In genomic region chr2:133884739-133885381, GRCh38 we compare ENCODE assay signal across 9 cellular contexts.
A peak's percentile ranks its signal among the peaks of the same experiment; 100 is the strongest.
DNase-seq lines count a peak whose midpoint lies in the region; ATAC-seq and TF ChIP-seq lines count a peak whose summit lies in the region.
"Had no signal": no experiment of that assay in that cellular context is flagged by ENCODE, and none has a peak within 500 bp of the region (broad histone marks: within the 10 kb centered on the region; RNA-seq: fewer than 3 reads in every experiment).

No MANE protein-coding gene starts in this region.

- no peak for TF ChIP-seq POLR2A in NB4 (IDR thresholded peaks at IDR 0.05; ENCODE audit: extremely low read depth, insufficient read length)

- no peak overlapping the region for H3K27ac ChIP-seq in right cardiac atrium (ENCODE audit: low read length)
- H3K27ac ChIP-seq in endodermal cell (ENCODE audit: low read depth, low read length): no peak overlapping the region
- H3K27ac ChIP-seq in mesenchymal stem cell (ENCODE audit: low read length, poor library complexity, severe bottlenecking): no peak overlapping the region

- no peaks in the 10 kb centered on the region for H3K9me3 ChIP-seq in right cardiac atrium (ENCODE audit: control insufficient read depth, low read length)
- H3K9me3 ChIP-seq in endodermal cell (ENCODE audit: control insufficient read depth, low read length): no peaks in the 10 kb centered on the region
- H3K9me3 ChIP-seq in mesenchymal stem cell (ENCODE audit: control insufficient read depth, low read length): no peaks in the 10 kb centered on the region

- H3K36me3 Mint-ChIP-seq in endodermal cell (ENCODE audit: low read depth) (no peaks in the 10 kb centered on the region), natural killer cell (no peaks in the 10 kb centered on the region)

- H2BK15ac ChIP-seq in mesenchymal stem cell (ENCODE audit: low read depth, poor library complexity, severe bottlenecking): no peak overlapping the region

- no peak overlapping the region for H3K18ac ChIP-seq in mesenchymal stem cell (ENCODE audit: low read depth in 1 of 2, low read length in 2 of 2)

- H3K27me3 ChIP-seq in right cardiac atrium (ENCODE audit: control insufficient read depth, insufficient read depth) (no peaks in the 10 kb centered on the region), endodermal cell (ENCODE audit: control insufficient read depth, insufficient read depth, low read length, poor library complexity, severe bottlenecking) (no peaks in the 10 kb centered on the region), mesenchymal stem cell (ENCODE audit: control insufficient read depth in 1 of 2, insufficient read depth in 1 of 2, low read length in 2 of 2) (peaks cover 31 to 32% of the 10 kb centered on the region in 2 experiments)

- H3K14ac ChIP-seq in mesenchymal stem cell (ENCODE audit: low read length in 2 of 2): no peak overlapping the region

- peaks cover 5% of the 10 kb centered on the region for H3K27me3 Mint-ChIP-seq in endodermal cell (ENCODE audit: insufficient read depth)
- H3K27me3 Mint-ChIP-seq in natural killer cell (ENCODE audit: low read depth in 2 of 2): peaks cover 18 to 40% of the 10 kb centered on the region in 2 donors

- H3K27ac Mint-ChIP-seq in endodermal cell (no peak overlapping the region), natural killer cell (no peak overlapping the region)
- H3K27ac Mint-ChIP-seq: activated CD4-positive, alpha-beta T cell treated with anti-CD3 and anti-CD28 coated beads, Interleukin-2, amount 10 ng/mL, durations not matched to agents 7 days and 5 days had no signal

- no peak overlapping the region for H3K9ac ChIP-seq in endodermal cell (ENCODE audit: extremely low read depth, low read length, poor library complexity, severe bottlenecking)
- no peak overlapping the region for H3K9ac ChIP-seq in mesenchymal stem cell (ENCODE audit: low read length)

- TF ChIP-seq CTCF in NB4 (IDR thresholded peaks at IDR 0.05; ENCODE audit: low read depth, low read length) (peak; percentile 1), endodermal cell (conservative IDR thresholded peaks at IDR 0.05) (peak; percentile 44), natural killer cell (IDR thresholded peaks at IDR 0.05) (no peak)

- no peaks in the 10 kb centered on the region for H3K79me1 ChIP-seq in mesenchymal stem cell (replicated peaks; ENCODE audit: low read length, poor library complexity, severe bottlenecking)

- H3K36me3 ChIP-seq in endodermal cell (ENCODE audit: control insufficient read depth, insufficient read depth, low read length): no peaks in the 10 kb centered on the region
- no peaks in the 10 kb centered on the region for H3K36me3 ChIP-seq in mesenchymal stem cell (ENCODE audit: control insufficient read depth in 1 of 2, insufficient read depth in 2 of 2, low read depth in 1 of 2, low read length in 2 of 2)

- H2AFZ ChIP-seq in mesenchymal stem cell (ENCODE audit: low read depth, low read length): no peak overlapping the region

- H3K4me3 ChIP-seq in right cardiac atrium (ENCODE audit: low read length): no peak overlapping the region
- no peak overlapping the region for H3K4me3 ChIP-seq in NB4 (ENCODE audit: low read depth, low read length)
- H3K4me3 ChIP-seq in endodermal cell (ENCODE audit: low read length): no peak overlapping the region
- no peak overlapping the region for H3K4me3 ChIP-seq in mesenchymal stem cell (ENCODE audit: insufficient read depth in 1 of 2, low read depth in 1 of 2, low read length in 2 of 2)

- H4K91ac ChIP-seq in mesenchymal stem cell (ENCODE audit: low read length): no peak overlapping the region

- no peak overlapping the region for H4K8ac ChIP-seq in mesenchymal stem cell (ENCODE audit: low read length)

- H3K4me1 ChIP-seq in right cardiac atrium (ENCODE audit: control insufficient read depth, insufficient read depth, low read length): no peaks in the 10 kb centered on the region
- peaks cover 4% of the 10 kb centered on the region for H3K4me1 ChIP-seq in endodermal cell (ENCODE audit: control insufficient read depth, insufficient read depth, low read length)
- no peaks in the 10 kb centered on the region for H3K4me1 ChIP-seq in mesenchymal stem cell (ENCODE audit: control insufficient read depth, insufficient read depth, low read depth, low read length)

- H3K4me3 Mint-ChIP-seq in endodermal cell (no peak overlapping the region), natural killer cell (no peak overlapping the region)
- H3K4me3 Mint-ChIP-seq: activated CD4-positive, alpha-beta T cell treated with anti-CD3 and anti-CD28 coated beads, Interleukin-2, amount 10 ng/mL, durations not matched to agents 7 days and 5 days had no signal

- no peak overlapping the region for H2BK120ac ChIP-seq in mesenchymal stem cell (ENCODE audit: low read depth, low read length)

- 60% methylated on average over 2 of the region's 2 CpGs for WGBS in right cardiac atrium
- WGBS in endodermal cell (ENCODE audit: insufficient coverage in 1 of 2, insufficient read length in 1 of 2), 2 experiments: 100% methylated on average over 1 to 2 of the region's 2 CpGs
- WGBS in mesenchymal stem cell: no CpG with 5 or more reads among the region's 2 CpGs

- H3K23ac ChIP-seq in mesenchymal stem cell (ENCODE audit: low read length in 2 of 2): no peak overlapping the region

- DNase-seq in Right ventricle myocardium superior: no peak
- DNase-seq in right cardiac atrium: no peak
- peak; percentile 34 for DNase-seq in NB4 (ENCODE audit: low read depth)
- DNase-seq in endodermal cell: no peak
- peak; percentile 20 for DNase-seq in superior temporal gyrus (ENCODE audit: extremely low spot score)
- no peak for DNase-seq in activated CD4-positive, CD25-positive, alpha-beta regulatory T cell (lab: John Stamatoyannopoulos, UW)
- DNase-seq in mesenchymal stem cell: no peak
- no peak for DNase-seq in natural killer cell
- DNase-seq: activated CD4-positive, alpha-beta T cell treated with anti-CD3 and anti-CD28 coated beads, Interleukin-2, amount 10 ng/mL, durations not matched to agents 7 days and 5 days had no signal

- no peak overlapping the region for H3K4me2 ChIP-seq in mesenchymal stem cell (ENCODE audit: low read length, poor library complexity, severe bottlenecking)

- H3K4ac ChIP-seq in mesenchymal stem cell (ENCODE audit: low read depth in 1 of 2, low read length in 2 of 2): no peak overlapping the region

- H2BK5ac ChIP-seq in mesenchymal stem cell (ENCODE audit: low read depth, low read length, poor library complexity, severe bottlenecking): no peak overlapping the region

- intact Hi-C loops in Right ventricle myocardium superior (cut with DNase I) (loop anchor here (5.0 kb wide), 2 partner anchors 232 to 527 kb away; no protein-coding TSS in a partner anchor), right cardiac atrium (cut with DNase I) (loop anchor here in 3 of 4 donors (5.0 to 10.0 kb wide), 6 partner anchors 110 to 570 kb away; no protein-coding TSS in a partner anchor), natural killer cell (cut with micrococcal nuclease) (loop anchor here (10.0 kb wide), 1 partner anchor 360 kb away; no protein-coding TSS in a partner anchor)

- H2BK12ac ChIP-seq in mesenchymal stem cell (ENCODE audit: low read length in 2 of 2): no peak overlapping the region

- H3K9me3 Mint-ChIP-seq in endodermal cell (peaks cover 2% of the 10 kb centered on the region), natural killer cell (no peaks in the 10 kb centered on the region)
- H3K9me3 Mint-ChIP-seq: activated CD4-positive, alpha-beta T cell treated with anti-CD3 and anti-CD28 coated beads, Interleukin-2, amount 10 ng/mL, durations not matched to agents 7 days and 5 days had no signal

- H2AK5ac ChIP-seq in mesenchymal stem cell (ENCODE audit: low read length, severe bottlenecking): no peak overlapping the region

- peak; percentile 34 for ATAC-seq in Right ventricle myocardium superior (ENCODE audit: poor library complexity)
- no peak for ATAC-seq in right cardiac atrium
- no peak for ATAC-seq in natural killer cell

- H3K4me1 Mint-ChIP-seq in endodermal cell: peaks cover 14% of the 10 kb centered on the region
- H3K4me1 Mint-ChIP-seq in natural killer cell: no peaks in the 10 kb centered on the region
- H3K4me1 Mint-ChIP-seq: activated CD4-positive, alpha-beta T cell treated with anti-CD3 and anti-CD28 coated beads, Interleukin-2, amount 10 ng/mL, durations not matched to agents 7 days and 5 days had no signal

Comparison
In these comparisons a context has a peak if more than half of its experiments do, and no peak if none do; other contexts are left out.
1. DNase-seq: peak in NB4 (single experiment) and superior temporal gyrus (single experiment); none in Right ventricle myocardium superior (single experiment), right cardiac atrium (0 of 3), endodermal cell (single experiment), activated CD4-positive, CD25-positive, alpha-beta regulatory T cell (0 of 4), mesenchymal stem cell (single experiment) and natural killer cell (single experiment).